ENCODE assay signal across 11 cellular contexts in genomic region chr3:1987983-1988382, GRCh38.
DNase-seq lines count a peak whose midpoint lies in the region; ATAC-seq and TF ChIP-seq lines count a peak whose summit lies in the region.
"Had no signal": no experiment of that assay in that cellular context is flagged by ENCODE, and none has a peak within 500 bp of the region (broad histone marks: within the 10 kb centered on the region; RNA-seq: fewer than 3 reads in every experiment).

No MANE protein-coding gene starts in this region.

- BruUV-seq in A673 (replicated peaks; lab: Mats Ljungman, UMichigan) = no TSS peak

- H3K9me3 ChIP-seq in A673 (ENCODE audit: low read depth, low read length, poor library complexity, severe bottlenecking) (no peaks in the 10 kb centered on the region), WERI-Rb-1 (ENCODE audit: severe bottlenecking) (no peaks in the 10 kb centered on the region)

- H3K27me3 ChIP-seq in A673 (replicated peaks; ENCODE audit: insufficient read depth, low read depth, low read length, poor library complexity) (no peaks in the 10 kb centered on the region), WERI-Rb-1 (ENCODE audit: insufficient read depth, low read depth, severe bottlenecking) (no peaks in the 10 kb centered on the region)
- H3K27me3 ChIP-seq: BLaER1 treated with 17β-estradiol and CSF1 and Interleukin-3, amounts not matched to agents 10 nM and 100 nM had no signal

- no peak overlapping the region for H3K4me3 Mint-ChIP-seq in activated T-helper 1 cell treated with anti-CD3 and anti-CD28 coated beads, Interleukin-12 subunit alpha, Interleukin-12 subunit beta, Interleukin-2, Interleukin-4 antibody, amounts not matched to agents 30 ng/mL and 10 ng/mL and 1 ng/mL, durations not matched to agents 14 hours and 24 hours and 36 hours

- DNase-seq in A673 (ENCODE audit: low spot score) = no peak
- DNase-seq in HK-2 (ENCODE audit: unreplicated experiment) = peak; percentile 7
- peak; percentile 68 for DNase-seq in WERI-Rb-1
- DNase-seq in left kidney (ENCODE audit: low read depth, low spot score) = peak; percentile 57
- DNase-seq in NK-92 treated with Interleukin-12 subunit alpha and Interleukin-12 subunit beta, amount 100 ng/mL, for 24 hours (lab: John Stamatoyannopoulos, UW) = no peak
- DNase-seq in HCEC 1CT = no peak
- no peak for DNase-seq in activated T-helper 1 cell treated with anti-CD3 and anti-CD28 coated beads, Interleukin-12 subunit alpha, Interleukin-12 subunit beta, Interleukin-2, Interleukin-4 antibody, amounts not matched to agents 30 ng/mL and 10 ng/mL and 1 ng/mL, durations not matched to agents 14 hours and 24 hours and 36 hours (ENCODE audit: low spot score)
- DNase-seq in Right ventricle myocardium inferior (ENCODE audit: missing footprints) = no peak
- DNase-seq: activated CD4-positive, CD25-positive, alpha-beta regulatory T cell treated with anti-CD3 and anti-CD28 coated beads, Interleukin-2, amount 50 U/mL, for 72 hours; activated naive CD4-positive, alpha-beta T cell treated with Interleukin-2 at 50 U/mL for 16 hours had no signal

- no peak for ATAC-seq in Right ventricle myocardium inferior

- no peaks in the 10 kb centered on the region for H3K27me3 Mint-ChIP-seq in activated T-helper 1 cell treated with anti-CD3 and anti-CD28 coated beads, Interleukin-12 subunit alpha, Interleukin-12 subunit beta, Interleukin-2, Interleukin-4 antibody, amounts not matched to agents 30 ng/mL and 10 ng/mL and 1 ng/mL, durations not matched to agents 14 hours and 24 hours and 36 hours (ENCODE audit: insufficient read depth)

- no peak overlapping the region for H3K27ac ChIP-seq in A673 (ENCODE audit: low read depth, low read length, poor library complexity, severe bottlenecking)
- H3K27ac ChIP-seq in WERI-Rb-1 = no peak overlapping the region
- H3K27ac ChIP-seq: BLaER1 treated with 17β-estradiol and CSF1 and Interleukin-3, amounts not matched to agents 10 nM and 100 nM had no signal

- H3K27ac Mint-ChIP-seq in activated T-helper 1 cell treated with anti-CD3 and anti-CD28 coated beads, Interleukin-12 subunit alpha, Interleukin-12 subunit beta, Interleukin-2, Interleukin-4 antibody, amounts not matched to agents 30 ng/mL and 10 ng/mL and 1 ng/mL, durations not matched to agents 14 hours and 24 hours and 36 hours = no peak overlapping the region

- TF ChIP-seq CTCF in A673 (conservative IDR thresholded peaks at IDR 0.05; ENCODE audit: low read depth, low read length) (peak; percentile 43), WERI-Rb-1 (IDR thresholded peaks at IDR 0.05; ENCODE audit: low read depth, low read length) (peak; percentile 66)

- H3K4me3 ChIP-seq in A673 (ENCODE audit: low read depth, low read length, poor library complexity, severe bottlenecking) = no peak overlapping the region
- H3K4me3 ChIP-seq in WERI-Rb-1 (ENCODE audit: low read depth, low read length) = no peak overlapping the region
- H3K4me3 ChIP-seq: BLaER1 treated with 17β-estradiol and CSF1 and Interleukin-3, amounts not matched to agents 10 nM and 100 nM had no signal

- CTCF ChIA-PET in A673 (lab: Charles Lee) = no interaction called here

- H3K4me1 Mint-ChIP-seq in activated T-helper 1 cell treated with anti-CD3 and anti-CD28 coated beads, Interleukin-12 subunit alpha, Interleukin-12 subunit beta, Interleukin-2, Interleukin-4 antibody, amounts not matched to agents 30 ng/mL and 10 ng/mL and 1 ng/mL, durations not matched to agents 14 hours and 24 hours and 36 hours (ENCODE audit: low read depth) = no peaks in the 10 kb centered on the region

- no peaks in the 10 kb centered on the region for H3K9me3 Mint-ChIP-seq in activated T-helper 1 cell treated with anti-CD3 and anti-CD28 coated beads, Interleukin-12 subunit alpha, Interleukin-12 subunit beta, Interleukin-2, Interleukin-4 antibody, amounts not matched to agents 30 ng/mL and 10 ng/mL and 1 ng/mL, durations not matched to agents 14 hours and 24 hours and 36 hours

- POLR2A ChIA-PET in A673 (lab: Charles Lee; ENCODE audit: low non-redundant PET) = no interaction called here

- H3K36me3 Mint-ChIP-seq in activated T-helper 1 cell treated with anti-CD3 and anti-CD28 coated beads, Interleukin-12 subunit alpha, Interleukin-12 subunit beta, Interleukin-2, Interleukin-4 antibody, amounts not matched to agents 30 ng/mL and 10 ng/mL and 1 ng/mL, durations not matched to agents 14 hours and 24 hours and 36 hours (ENCODE audit: low read depth) = no peaks in the 10 kb centered on the region

- H3K36me3 ChIP-seq in A673 (ENCODE audit: insufficient read depth, low read length, poor library complexity, severe bottlenecking) (no peaks in the 10 kb centered on the region), WERI-Rb-1 (no peaks in the 10 kb centered on the region)
- H3K36me3 ChIP-seq: BLaER1 treated with 17β-estradiol and CSF1 and Interleukin-3, amounts not matched to agents 10 nM and 100 nM had no signal

- intact Hi-C loops in A673 (cut with micrococcal nuclease; ENCODE audit: unreplicated experiment) (loop anchor here (10.0 kb wide), 3 partner anchors 223 to 1027 kb away; no protein-coding TSS in a partner anchor), Right ventricle myocardium inferior (cut with DNase I) (no loop called here)
- intact Hi-C loops in activated T-helper 1 cell treated with anti-CD3 and anti-CD28 coated beads, Interleukin-12 subunit alpha, Interleukin-12 subunit beta, Interleukin-2, Interleukin-4 antibody, amounts not matched to agents 30 ng/mL and 10 ng/mL and 1 ng/mL, durations not matched to agents 14 hours and 24 hours and 36 hours (cut with micrococcal nuclease) = no loop called here

- H3K4me1 ChIP-seq in A673 (ENCODE audit: insufficient read depth, low read length, poor library complexity, severe bottlenecking) = no peaks in the 10 kb centered on the region
- H3K4me1 ChIP-seq: BLaER1 treated with 17β-estradiol and CSF1 and Interleukin-3, amounts not matched to agents 10 nM and 100 nM had no signal

Comparison
In these comparisons a context has a peak if more than half of its experiments do, and no peak if none do; other contexts are left out.
1. DNase-seq: peak in HK-2 (single experiment), WERI-Rb-1 (single experiment) and left kidney (single experiment); none in A673 (single experiment), NK-92 treated with Interleukin-12 subunit alpha and Interleukin-12 subunit beta, amount 100 ng/mL, for 24 hours (single experiment), HCEC 1CT (single experiment), activated T-helper 1 cell treated with anti-CD3 and anti-CD28 coated beads, Interleukin-12 subunit alpha, Interleukin-12 subunit beta, Interleukin-2, Interleukin-4 antibody, amounts not matched to agents 30 ng/mL and 10 ng/mL and 1 ng/mL, durations not matched to agents 14 hours and 24 hours and 36 hours (single experiment) and Right ventricle myocardium inferior (single experiment).